In the genomic region with DNA sequence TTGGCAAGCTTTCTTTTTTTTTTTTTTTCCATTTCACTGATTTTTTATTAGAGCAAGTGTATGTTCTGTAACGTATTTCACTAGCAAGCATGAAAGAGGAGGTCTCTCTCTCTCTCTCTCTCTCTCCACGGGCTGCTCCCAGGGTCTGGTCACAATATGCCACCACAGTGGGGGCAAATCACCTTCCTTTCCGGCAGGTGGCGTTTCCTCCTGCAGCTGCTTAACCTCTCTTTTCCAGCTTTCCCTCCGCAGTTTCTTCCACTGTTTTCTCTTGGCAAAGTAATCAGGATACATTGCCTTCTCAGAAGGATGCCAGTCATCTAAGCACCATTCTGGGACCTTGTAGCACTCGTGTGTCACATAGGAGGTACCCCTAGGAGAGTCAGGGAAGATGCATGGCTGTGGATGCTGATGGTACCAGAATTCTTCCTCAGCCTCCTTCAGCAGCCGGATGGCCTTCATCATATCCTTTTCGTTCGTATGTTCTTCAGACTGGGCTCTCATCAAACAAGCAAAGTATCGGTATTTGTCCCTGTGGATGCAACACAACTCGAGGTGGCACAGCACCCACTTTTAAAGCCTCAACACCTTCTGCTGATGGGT, we compare ENCODE assay signal across 9 cellular contexts.
DNase-seq lines count a peak whose midpoint lies in the region; ATAC-seq, FAIRE-seq and TF ChIP-seq lines count a peak whose summit lies in the region.
"Had no signal": no experiment of that assay in that cellular context is flagged by ENCODE, and none has a peak within 500 bp of the region (broad histone marks: within the 10 kb centered on the region; RNA-seq: fewer than 3 reads in every experiment).

No MANE protein-coding gene starts in this region.

- CTCF ChIA-PET in H1 (lab: Charles Lee; ENCODE audit: partially characterized antibody): interaction anchor here (0.6 to 2.2 kb wide), 16 partner anchors 9 to 194 kb away, joined by 3 to 13 read pairs (median 4); no protein-coding TSS in a partner anchor

- FAIRE-seq in H1 (lab: Jason Lieb, UNC): peak; percentile 90

- peak overlapping the region; percentile 9; the same call in 1 of the 2 replicates for H3K18ac ChIP-seq in H1 (ENCODE audit: extremely low read depth, low read length)

- no peak for TF ChIP-seq POLR2A in H1 (IDR thresholded peaks at IDR 0.05; ENCODE audit: control extremely low read depth in 1 of 2, low read depth in 2 of 2, low read length in 2 of 2)

- peak; percentile 64 to 67 for TF ChIP-seq RAD21 in H1 (IDR thresholded peaks at IDR 0.05 in 1 of 2, conservative IDR thresholded peaks at IDR 0.05 in 1 of 2; ENCODE audit: low read depth in 2 of 2, low read length in 2 of 2)

- POLR2A ChIA-PET in H1 (lab: Charles Lee; ENCODE audit: partially characterized antibody): no interaction called here

- no peak overlapping the region for H3K4ac ChIP-seq in H1 (replicated peaks; ENCODE audit: insufficient read length, low read depth, low read length)

- peak overlapping the region; percentile 77; the same call in 1 of the 2 replicates for H2AFZ ChIP-seq in H1 (ENCODE audit: low read length)

- DNase-seq in GM10266 (ENCODE audit: extremely low spot score): no peak
- peak; percentile 6 for DNase-seq in NCI-H526 treated with DMSO at 0.1 percent for 48 hours (lab: John Stamatoyannopoulos, UW)
- DNase-seq in H1 (ENCODE audit: low read depth in 1 of 2, low spot score in 2 of 2): peak; percentile 21 to 66
- no peak for DNase-seq in T-helper 1 cell
- DNase-seq in activated naive CD4-positive, alpha-beta T cell treated with anti-CD3 and anti-CD28 coated beads, Interleukin-2, amount 50 U/mL, for 72 hours (ENCODE audit: low spot score in 2 of 2): no peak

- H3K23me2 ChIP-seq in H1 (ENCODE audit: low read depth, low read length): no peaks in the 10 kb centered on the region

- WGBS in H1 (ENCODE audit: extremely low coverage in 1 of 2, insufficient coverage in 1 of 2, insufficient read length in 1 of 2, insufficient replicate concordance in 2 of 2, low coverage in 1 of 2, low lambda C conversion rate in 2 of 2, missing lambda C conversion rate in 1 of 2), 2 experiments: 59% methylated on average over 10 of the region's 11 CpGs; no CpG with 5 or more reads in 1 of the 2 experiments

- H3K4me1 ChIP-seq in H1 (replicated peaks in 1 of 4; ENCODE audit: control insufficient read depth in 3 of 4, insufficient read depth in 4 of 4, low read length in 3 of 4): no peaks in the 10 kb centered on the region

- no peak overlapping the region; the same call in 1 of the 2 replicates for H2BK20ac ChIP-seq in H1 (ENCODE audit: low read length)

- H3K56ac ChIP-seq in H1 (replicated peaks; ENCODE audit: insufficient read length, low read depth, low read length): no peak overlapping the region

- H4K8ac ChIP-seq in H1 (ENCODE audit: extremely low read depth, insufficient read depth, low read length): no peak overlapping the region

- H2BK15ac ChIP-seq in H1 (ENCODE audit: low read length): no peak overlapping the region

- no peak overlapping the region for H3K27ac Mint-ChIP-seq in activated naive CD4-positive, alpha-beta T cell treated with anti-CD3 and anti-CD28 coated beads, Interleukin-2, amount 50 U/mL, for 72 hours
- H3K27ac Mint-ChIP-seq: T-helper 1 cell treated with Interleukin-12 subunit alpha and Interleukin-12 subunit beta and Interleukin-4 antibody, amounts not matched to agents 30 μg/mL and 1 μg/mL, for 36 hours had no signal

- no peak overlapping the region for H4K5ac ChIP-seq in H1 (ENCODE audit: insufficient read length, low read depth, low read length)

- H3K4me2 ChIP-seq in H1 (ENCODE audit: insufficient read depth in 1 of 2, low read depth in 2 of 2, low read length in 2 of 2): no peak overlapping the region

- H2BK12ac ChIP-seq in H1 (ENCODE audit: low read depth, low read length): no peak overlapping the region; the same call in 1 of the 2 replicates

- no peaks in the 10 kb centered on the region for H3K36me3 Mint-ChIP-seq in activated naive CD4-positive, alpha-beta T cell treated with anti-CD3 and anti-CD28 coated beads, Interleukin-2, amount 50 U/mL, for 72 hours

- H2BK120ac ChIP-seq in H1 (replicated peaks; ENCODE audit: low read depth, low read length): no peak overlapping the region

- H3K23ac ChIP-seq in H1 (ENCODE audit: insufficient read length): no peak overlapping the region

- H3K4me3 ChIP-seq in H1 (ENCODE audit: extremely low read depth in 1 of 4, insufficient read depth in 2 of 4, low read depth in 3 of 4, low read length in 4 of 4): no peak overlapping the region

- no peaks in the 10 kb centered on the region for H3K79me2 ChIP-seq in H1 (ENCODE audit: control insufficient read depth in 1 of 2, insufficient read depth in 2 of 2, low read length in 2 of 2)

- H2BK5ac ChIP-seq in H1 (ENCODE audit: low read depth, low read length): no peak overlapping the region

- no peaks in the 10 kb centered on the region for H3K9me3 Mint-ChIP-seq in activated naive CD4-positive, alpha-beta T cell treated with anti-CD3 and anti-CD28 coated beads, Interleukin-2, amount 50 U/mL, for 72 hours
- H3K9me3 Mint-ChIP-seq: T-helper 1 cell treated with Interleukin-12 subunit alpha and Interleukin-12 subunit beta and Interleukin-4 antibody, amounts not matched to agents 30 μg/mL and 1 μg/mL, for 36 hours had no signal

- H3K27me3 ChIP-seq in H1 (replicated peaks in 1 of 4; ENCODE audit: control insufficient read depth in 3 of 4, extremely low read depth in 1 of 4, insufficient read depth in 3 of 4, low read length in 3 of 4): no peaks in the 10 kb centered on the region

- peaks cover 0 to 6% of the 10 kb centered on the region in 2 experiments; a peak in 2 of 4 replicates for H3K9me3 ChIP-seq in H1 (ENCODE audit: insufficient read depth in 2 of 2, low read depth in 1 of 2, low read length in 1 of 2)

- H4K20me1 ChIP-seq in H1 (replicated peaks in 1 of 2; ENCODE audit: control insufficient read depth in 1 of 2, insufficient read depth in 2 of 2, low read length in 2 of 2): no peaks in the 10 kb centered on the region

- H4K91ac ChIP-seq in H1 (replicated peaks; ENCODE audit: insufficient read length, low read length): no peak overlapping the region

- TF ChIP-seq CTCF in 22Rv1 (IDR thresholded peaks at IDR 0.05) (peak; percentile 87), GM10266 (IDR thresholded peaks at IDR 0.05; ENCODE audit: control insufficient read depth, insufficient read depth, low read depth, missing control alignments) (peak; percentile 31), H1 (IDR thresholded peaks at IDR 0.05; ENCODE audit: control extremely low read depth in 1 of 3, insufficient read depth in 1 of 3, low read depth in 1 of 3, low read length in 3 of 3) (peak; percentile 65 to 79 (median 76))

- no peaks in the 10 kb centered on the region for H3K36me3 ChIP-seq in H1 (ENCODE audit: control insufficient read depth in 2 of 4, insufficient read depth in 4 of 4, low read length in 3 of 4)

- H3K14ac ChIP-seq in H1 (ENCODE audit: insufficient read length): no peak overlapping the region

- H3K27ac ChIP-seq in 22Rv1 (no peak overlapping the region), H1 (ENCODE audit: low read depth, low read length) (no peak overlapping the region)

- no peak for TF ChIP-seq EP300 in H1 (IDR thresholded peaks at IDR 0.05; ENCODE audit: borderline replicate concordance in 1 of 2, low read depth in 2 of 2, low read length in 2 of 2)

- H3K9ac ChIP-seq in H1 (replicated peaks in 1 of 4; ENCODE audit: extremely low read depth in 1 of 4, low read depth in 3 of 4, low read length in 3 of 4): no peak overlapping the region

- no peaks in the 10 kb centered on the region for H3K79me1 ChIP-seq in H1 (ENCODE audit: low read depth, low read length)

- H2AK5ac ChIP-seq in H1 (ENCODE audit: low read depth, low read length): peak overlapping the region; percentile 46; the same call in 1 of the 2 replicates

- ATAC-seq in HG03280 (IDR thresholded peaks at IDR 0.05; ENCODE audit: unreplicated experiment) (no peak), GM18867 (IDR thresholded peaks at IDR 0.05; ENCODE audit: unreplicated experiment) (no peak)
- no peak for ATAC-seq in activated naive CD4-positive, alpha-beta T cell treated with anti-CD3 and anti-CD28 coated beads, Interleukin-2, amount 50 U/mL, for 72 hours

TF ChIP-seq in H1, 55 proteins besides CTCF, POLR2A, EP300 and RAD21:
- no peak for TF ChIP-seq EGR1 (IDR thresholded peaks at IDR 0.05; ENCODE audit: borderline replicate concordance, low read depth, low read length)
- TF ChIP-seq, protein P1, sequence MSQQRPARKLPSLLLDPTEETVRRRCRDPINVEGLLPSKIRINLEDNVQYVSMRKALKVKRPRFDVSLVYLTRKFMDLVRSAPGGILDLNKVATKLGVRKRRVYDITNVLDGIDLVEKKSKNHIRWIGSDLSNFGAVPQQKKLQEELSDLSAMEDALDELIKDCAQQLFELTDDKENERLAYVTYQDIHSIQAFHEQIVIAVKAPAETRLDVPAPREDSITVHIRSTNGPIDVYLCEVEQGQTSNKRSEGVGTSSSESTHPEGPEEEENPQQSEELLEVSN (IDR thresholded peaks at IDR 0.05): no peak
- no peak for TF ChIP-seq CREB1 (IDR thresholded peaks at IDR 0.05)
- TF ChIP-seq SUZ12 (IDR thresholded peaks at IDR 0.05; ENCODE audit: low read length): no peak
- TF ChIP-seq GABPA (IDR thresholded peaks at IDR 0.05; ENCODE audit: borderline replicate concordance, insufficient read depth, low read length): no peak
- TF ChIP-seq YY1 (IDR thresholded peaks at IDR 0.05; ENCODE audit: low read depth, low read length): no peak
- TF ChIP-seq KDM5A (IDR thresholded peaks at IDR 0.05; ENCODE audit: low read length): no peak
- no peak for TF ChIP-seq BCL11A (IDR thresholded peaks at IDR 0.05; ENCODE audit: low read depth in 2 of 2, low read length in 2 of 2)
- no peak for TF ChIP-seq FOSL1 (IDR thresholded peaks at IDR 0.05; ENCODE audit: insufficient read depth, low read depth, low read length)
- no peak for TF ChIP-seq HDAC2 (IDR thresholded peaks at IDR 0.05; ENCODE audit: borderline replicate concordance in 1 of 2, low read depth in 2 of 2, low read length in 2 of 2)
- no peak for TF ChIP-seq SIN3A (conservative IDR thresholded peaks at IDR 0.05 in 1 of 2, IDR thresholded peaks at IDR 0.05 in 1 of 2; ENCODE audit: low read depth in 1 of 2, low read length in 2 of 2)

Comparison
In these comparisons a context has a peak if more than half of its experiments do, and no peak if none do; other contexts are left out.
1. CTCF ChIP-seq: peak in every context shown above with its lines; median percentile 87 in 22Rv1; 76 in H1; 31 in GM10266.
2. DNase-seq: peak in NCI-H526 treated with DMSO at 0.1 percent for 48 hours (single experiment) and H1 (2 of 2); none in GM10266 (single experiment), T-helper 1 cell (0 of 5) and activated naive CD4-positive, alpha-beta T cell treated with anti-CD3 and anti-CD28 coated beads, Interleukin-2, amount 50 U/mL, for 72 hours (0 of 2).